In the genomic region with DNA sequence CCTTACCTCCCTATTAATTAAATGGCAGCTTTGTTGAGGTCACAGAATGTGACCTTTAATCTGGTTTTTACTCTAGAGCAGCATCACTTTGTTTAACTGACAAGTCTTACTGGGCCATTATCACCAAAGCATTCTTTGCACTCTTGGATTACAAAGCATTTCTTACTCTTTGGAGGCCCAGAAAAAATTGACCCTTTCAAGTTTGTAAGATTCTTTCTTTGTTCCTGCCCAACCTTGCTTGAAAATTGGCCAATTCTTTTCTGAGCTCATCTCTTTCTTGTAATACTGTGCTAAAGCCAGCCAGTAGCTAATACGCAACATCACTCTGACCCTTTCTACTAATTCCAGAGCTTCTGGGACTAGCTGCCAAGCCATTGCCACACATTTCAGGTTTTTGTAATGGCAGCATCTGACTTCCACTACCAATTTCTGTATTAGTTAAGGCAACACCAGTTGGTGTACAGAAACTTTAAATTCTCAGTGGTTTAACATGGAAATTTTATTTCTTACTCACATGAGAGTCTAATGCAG, we compare ENCODE assay signal across 19 cellular contexts.
DNase-seq lines count a peak whose midpoint lies in the region; TF ChIP-seq lines count a peak whose summit lies in the region.
"Had no signal": no experiment of that assay in that cellular context is flagged by ENCODE, and none has a peak within 500 bp of the region (broad histone marks: within the 10 kb centered on the region; RNA-seq: fewer than 3 reads in every experiment).

No MANE protein-coding gene starts in this region.

- no peaks in the 10 kb centered on the region for H3K79me2 ChIP-seq in mammary epithelial cell (ENCODE audit: insufficient read depth, low read length)

- no peak overlapping the region for H3K4me3 Mint-ChIP-seq in MCF 10A (ENCODE audit: unreplicated experiment)
- H3K4me3 Mint-ChIP-seq in CD14-positive monocyte = no peak overlapping the region
- H3K4me3 Mint-ChIP-seq: CD4-positive, alpha-beta memory T cell; GM23338 had no signal

- no peaks in the 10 kb centered on the region for H3K27me3 ChIP-seq in mammary epithelial cell (ENCODE audit: insufficient read depth, low read length)

- BruUV-seq in MCF 10A (replicated peaks; lab: Mats Ljungman, UMichigan) = no TSS peak
- BruUV-seq in mammary epithelial cell (replicated peaks; lab: Mats Ljungman, UMichigan) = no TSS peak

- DNase-seq in MCF 10A (ENCODE audit: unreplicated experiment) = peak; percentile 23
- no peak for DNase-seq in mammary epithelial cell
- peak; percentile 27 for DNase-seq in epithelial cell of proximal tubule (ENCODE audit: low read depth)
- peak; percentile 28 for DNase-seq in fibroblast of the conjunctiva (ENCODE audit: low read depth)
- DNase-seq in retina = peak; percentile 52
- DNase-seq in T-helper 9 cell = no peak
- DNase-seq in CD14-positive monocyte (ENCODE audit: low spot score) = no peak
- no peak for DNase-seq in HuH-7.5 (ENCODE audit: low spot score)
- DNase-seq: AML-193; CD4-positive, alpha-beta memory T cell; DMS153; DMS79; GDM1; HCEC 1CT had no signal

- H3K36me3 Mint-ChIP-seq in MCF 10A (ENCODE audit: insufficient read depth, unreplicated experiment) (no peaks in the 10 kb centered on the region), CD14-positive monocyte (no peaks in the 10 kb centered on the region)
- H3K36me3 Mint-ChIP-seq: CD4-positive, alpha-beta memory T cell had no signal

- H3K4me3 ChIP-seq in mammary epithelial cell (replicated peaks in 1 of 3; ENCODE audit: insufficient read depth in 1 of 3, low read depth in 2 of 3, low read length in 3 of 3) = no peak overlapping the region
- H3K4me3 ChIP-seq in epithelial cell of proximal tubule (ENCODE audit: low read depth, low read length) = no peak overlapping the region
- H3K4me3 ChIP-seq: A549, GM23338 had no signal

- in situ Hi-C loops in mammary epithelial cell (cut with MboI; ENCODE audit: low sequenced_read_pairs in 2 of 2) = no loop called here

- TF ChIP-seq CTCF in MCF 10A (IDR thresholded peaks at IDR 0.05; ENCODE audit: unreplicated experiment) = no peak
- TF ChIP-seq CTCF in mammary epithelial cell (conservative IDR thresholded peaks at IDR 0.05 in 1 of 2, IDR thresholded peaks at IDR 0.05 in 1 of 2; ENCODE audit: extremely low read depth in 1 of 2, insufficient read depth in 1 of 2, low read depth in 1 of 2, low read length in 2 of 2) = no peak
- TF ChIP-seq CTCF in epithelial cell of proximal tubule (conservative IDR thresholded peaks at IDR 0.05; ENCODE audit: low read depth, low read length) = no peak
- TF ChIP-seq CTCF in CD14-positive monocyte (IDR thresholded peaks at IDR 0.05) = no peak

- no peaks in the 10 kb centered on the region for H3K9me3 ChIP-seq in mammary epithelial cell (replicated peaks; ENCODE audit: insufficient read depth, low read length)
- H3K9me3 ChIP-seq: A549 had no signal

- intact Hi-C loops in MCF 10A (cut with micrococcal nuclease) (no loop called here), mammary epithelial cell (cut with micrococcal nuclease) (no loop called here), CD14-positive monocyte (cut with micrococcal nuclease) (no loop called here)

- POLR2A ChIA-PET in MCF 10A (lab: Yijun Ruan, JAX) = no interaction called here

- H3K9me3 Mint-ChIP-seq in MCF 10A (ENCODE audit: unreplicated experiment) (no peaks in the 10 kb centered on the region), CD14-positive monocyte (peaks cover 0 to 5% (median 2%) of the 10 kb centered on the region in 7 donors)
- H3K9me3 Mint-ChIP-seq: CD4-positive, alpha-beta memory T cell; GM23338 had no signal

- H4K20me1 ChIP-seq in mammary epithelial cell (ENCODE audit: insufficient read depth, low read length) = no peaks in the 10 kb centered on the region

- H3K27ac ChIP-seq in mammary epithelial cell (ENCODE audit: insufficient read depth, low read depth, low read length) = no peak overlapping the region
- H3K27ac ChIP-seq: 22Rv1, A549, C4-2B, HL-60 had no signal

- H3K4me1 Mint-ChIP-seq in MCF 10A (ENCODE audit: insufficient read depth, unreplicated experiment) (no peaks in the 10 kb centered on the region), CD14-positive monocyte (no peaks in the 10 kb centered on the region)
- H3K4me1 Mint-ChIP-seq: CD4-positive, alpha-beta memory T cell had no signal

- no peaks in the 10 kb centered on the region for H3K36me3 ChIP-seq in mammary epithelial cell (ENCODE audit: insufficient read depth, low read length)

- dilution Hi-C loops in mammary epithelial cell (cut with HindIII; ENCODE audit: low sequenced_read_pairs) = no loop called here

- WGBS in mammary epithelial cell (ENCODE audit: low coverage, missing lambda C conversion rate) = 0% methylated on average over 1 of the region's 1 CpG

- no peak overlapping the region for H3K4me2 ChIP-seq in mammary epithelial cell (ENCODE audit: insufficient read depth, low read depth, low read length)
- H3K4me2 ChIP-seq: A549, GM23338 had no signal

- H3K4me1 ChIP-seq in mammary epithelial cell (ENCODE audit: insufficient read depth, low read length) = no peaks in the 10 kb centered on the region

- H3K27ac Mint-ChIP-seq in MCF 10A (ENCODE audit: low read depth, unreplicated experiment) (no peak overlapping the region), CD14-positive monocyte (no peak overlapping the region)
- H3K27ac Mint-ChIP-seq: CD4-positive, alpha-beta memory T cell; GM23338 had no signal

- CTCF ChIA-PET in MCF 10A (lab: Yijun Ruan, JAX) (no interaction called here), mammary epithelial cell (lab: Charles Lee; ENCODE audit: low non-redundant PET) (no interaction called here)

- H2AFZ ChIP-seq in mammary epithelial cell (ENCODE audit: low read depth, low read length) = no peak overlapping the region
- H2AFZ ChIP-seq: GM23338 had no signal

- no peak overlapping the region for H3K9ac ChIP-seq in mammary epithelial cell (ENCODE audit: insufficient read depth, low read length)

- H3K27me3 Mint-ChIP-seq in MCF 10A (ENCODE audit: insufficient read depth, unreplicated experiment) = peaks cover 10% of the 10 kb centered on the region
- no peaks in the 10 kb centered on the region for H3K27me3 Mint-ChIP-seq in CD14-positive monocyte (ENCODE audit: low read depth in 3 of 3)

Comparison
In these comparisons a context has a peak if more than half of its experiments do, and no peak if none do; other contexts are left out.
1. DNase-seq: peak in MCF 10A (single experiment), epithelial cell of proximal tubule (single experiment), fibroblast of the conjunctiva (single experiment) and retina (single experiment); none in mammary epithelial cell (single experiment), T-helper 9 cell (single experiment), CD14-positive monocyte (single experiment) and HuH-7.5 (single experiment).